8 cellular contexts compared by ENCODE assay signal in the genomic region with DNA sequence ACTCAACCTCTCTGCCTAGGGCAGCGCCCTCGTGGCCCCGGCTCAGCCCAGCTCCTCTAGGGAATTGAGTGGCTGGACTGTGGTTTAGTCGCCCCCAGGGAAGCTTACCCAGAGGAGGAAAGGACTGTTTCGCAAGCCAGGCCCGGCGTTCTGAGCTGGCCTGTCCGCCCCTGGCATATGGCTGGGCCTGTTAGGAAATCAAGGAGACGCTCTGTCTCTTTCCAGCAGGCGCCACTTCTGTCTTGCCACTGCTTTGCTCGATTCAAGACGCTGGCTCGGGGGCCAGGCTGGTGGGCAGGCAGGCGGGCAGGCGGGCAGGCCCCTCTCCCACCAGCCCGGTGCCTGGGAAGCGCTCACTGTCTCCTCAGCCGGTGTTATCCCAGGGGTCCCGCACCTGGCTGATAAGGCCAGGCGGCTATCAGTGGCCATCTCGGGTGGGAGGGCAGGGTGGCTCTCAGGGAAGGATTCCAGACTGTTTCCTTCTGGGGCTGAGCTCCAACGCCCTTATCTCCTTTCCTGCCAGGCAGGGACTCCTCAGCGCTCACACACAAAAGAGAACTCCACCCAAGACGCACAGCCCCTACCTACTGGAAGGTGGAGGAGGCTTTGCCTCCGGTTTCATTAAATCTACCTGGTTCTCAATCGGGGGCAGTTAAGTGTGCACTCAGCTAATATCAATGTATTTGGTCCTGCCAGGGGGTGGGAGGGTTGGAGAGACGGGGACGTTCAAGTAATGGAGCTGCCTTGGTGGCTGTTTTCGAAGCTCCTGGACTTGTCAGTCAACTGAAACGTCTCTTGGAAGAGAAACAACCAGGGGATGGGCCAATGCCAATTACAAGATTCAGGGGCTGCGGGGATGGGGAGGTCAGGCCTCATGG.
DNase-seq lines count a peak whose midpoint lies in the region; ATAC-seq and TF ChIP-seq lines count a peak whose summit lies in the region.

No MANE protein-coding gene starts in this region.

- TF ChIP-seq CTCF in thyroid gland (IDR thresholded peaks at IDR 0.05) = no peak

- H3K9me3 Mint-ChIP-seq in activated CD4-positive, alpha-beta T cell treated with anti-CD3 and anti-CD28 coated beads, Interleukin-2, amount 10 ng/mL, durations not matched to agents 7 days and 5 days = peaks cover 4% of the 10 kb centered on the region

- no peak overlapping the region for H3K4me3 ChIP-seq in thyroid gland (replicated peaks in 1 of 3)

- H3K9me3 ChIP-seq in thyroid gland = no peaks in the 10 kb centered on the region

- H3K4me1 Mint-ChIP-seq in activated CD4-positive, alpha-beta T cell treated with anti-CD3 and anti-CD28 coated beads, Interleukin-2, amount 10 ng/mL, durations not matched to agents 7 days and 5 days = peaks cover 71% of the 10 kb centered on the region

- H3K27ac Mint-ChIP-seq in activated CD4-positive, alpha-beta T cell treated with anti-CD3 and anti-CD28 coated beads, Interleukin-2, amount 10 ng/mL, durations not matched to agents 7 days and 5 days = peak overlapping the region; percentile 90

- no peaks in the 10 kb centered on the region for H3K36me3 ChIP-seq in thyroid gland

- peak overlapping the region; percentile 53 to 71 (median 63) for H3K27ac ChIP-seq in thyroid gland

- peaks cover 6% of the 10 kb centered on the region for H3K36me3 Mint-ChIP-seq in activated CD4-positive, alpha-beta T cell treated with anti-CD3 and anti-CD28 coated beads, Interleukin-2, amount 10 ng/mL, durations not matched to agents 7 days and 5 days (ENCODE audit: low read depth)

- no peak overlapping the region for H3K4me3 Mint-ChIP-seq in activated CD4-positive, alpha-beta T cell treated with anti-CD3 and anti-CD28 coated beads, Interleukin-2, amount 10 ng/mL, durations not matched to agents 7 days and 5 days

- no peak for TF ChIP-seq POLR2A in thyroid gland (IDR thresholded peaks at IDR 0.05)

- POLR2A ChIA-PET in activated CD4-positive, alpha-beta T cell treated with anti-CD3 and anti-CD28 coated beads, Interleukin-2, amount 10 ng/mL, durations not matched to agents 7 days and 5 days (lab: Charles Lee) = no interaction called here

- WGBS in thyroid gland, 2 donors = 81% methylated on average over 20 to 26 of the region's 31 CpGs

- peaks cover 2% of the 10 kb centered on the region for H3K27me3 Mint-ChIP-seq in activated CD4-positive, alpha-beta T cell treated with anti-CD3 and anti-CD28 coated beads, Interleukin-2, amount 10 ng/mL, durations not matched to agents 7 days and 5 days

- ATAC-seq in left lobe of liver = peak; percentile 29

- peaks cover 21 to 50% of the 10 kb centered on the region in 2 donors for H3K4me1 ChIP-seq in thyroid gland

- no peak for DNase-seq in activated CD4-positive, alpha-beta T cell treated with anti-CD3 and anti-CD28 coated beads, Interleukin-2, amount 10 ng/mL, durations not matched to agents 7 days and 5 days
- no peak for DNase-seq in activated CD4-positive, alpha-beta T cell treated with anti-CD3 and anti-CD28 coated beads, Interleukin-2, amount 50 U/mL, for 4 hours
- DNase-seq in amniotic epithelial cell (ENCODE audit: low read depth) (peak; percentile 92), left lobe of liver (ENCODE audit: low spot score) (no peak), thyroid gland (no peak), SW480 (ENCODE audit: low spot score) (no peak), NCI-H748 treated with DMSO at 0.1 percent for 48 hours (lab: John Stamatoyannopoulos, UW) (no peak)
- DNase-seq in stimulated activated CD4-positive, alpha-beta T cell treated with anti-CD3 and anti-CD28 coated beads, Interleukin-2, amount 100 ng/mL, for 48 hours = no peak

- no peaks in the 10 kb centered on the region for H3K27me3 ChIP-seq in thyroid gland

- intact Hi-C loops in thyroid gland (cut with DNase I) = no loop called here

- CTCF ChIA-PET in activated CD4-positive, alpha-beta T cell treated with anti-CD3 and anti-CD28 coated beads, Interleukin-2, amount 10 ng/mL, durations not matched to agents 7 days and 5 days (lab: Charles Lee) = interaction anchor here (0.8 to 1.0 kb wide), 4 partner anchors 13 to 87 kb away, joined by 3 to 4 read pairs (median 3); no protein-coding TSS in a partner anchor
